ENCODE assay signal across 8 cellular contexts in the genomic region with DNA sequence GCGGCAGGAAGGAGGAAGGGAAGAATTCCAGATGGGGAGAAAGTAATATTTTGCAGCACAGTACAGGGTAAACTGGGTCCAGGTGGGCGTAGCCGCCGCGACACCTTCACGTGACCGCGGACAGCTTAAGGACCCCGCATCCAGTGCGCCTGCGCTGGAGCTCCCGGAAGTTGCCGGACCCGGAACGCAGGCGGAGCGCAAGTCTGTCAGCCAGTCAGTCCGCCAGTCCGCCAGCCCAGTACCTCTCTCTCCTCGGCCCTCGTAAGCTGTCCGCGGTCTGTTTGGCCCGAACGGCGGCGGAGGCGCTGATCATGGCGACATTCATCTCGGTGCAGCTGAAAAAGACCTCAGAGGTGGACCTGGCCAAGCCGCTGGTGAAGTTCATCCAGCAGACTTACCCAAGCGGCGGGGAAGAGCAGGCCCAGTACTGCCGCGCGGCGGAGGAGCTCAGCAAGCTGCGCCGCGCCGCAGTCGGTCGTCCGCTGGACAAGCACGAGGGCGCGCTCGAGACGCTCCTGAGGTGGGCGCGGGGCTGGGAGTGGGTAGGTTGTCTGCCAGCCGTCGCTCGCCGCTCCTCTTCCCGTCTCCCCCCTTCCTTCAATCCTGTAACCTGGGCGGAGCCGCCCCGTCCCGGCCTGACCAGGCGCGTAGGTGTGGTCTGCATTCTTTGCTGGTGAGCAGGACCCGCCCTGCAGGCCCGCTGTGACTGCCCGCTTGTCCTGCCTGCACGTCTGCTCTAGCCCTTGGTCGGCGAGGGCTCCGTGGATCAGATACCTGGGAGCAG. TPM values are rescaled to one million over a fixed set of nuclear protein-coding genes. Genes with fewer than 3 reads are reported as not detected.
DNase-seq lines count a peak whose midpoint lies in the region; ATAC-seq lines count a peak whose summit lies in the region.

A gene with protein sequence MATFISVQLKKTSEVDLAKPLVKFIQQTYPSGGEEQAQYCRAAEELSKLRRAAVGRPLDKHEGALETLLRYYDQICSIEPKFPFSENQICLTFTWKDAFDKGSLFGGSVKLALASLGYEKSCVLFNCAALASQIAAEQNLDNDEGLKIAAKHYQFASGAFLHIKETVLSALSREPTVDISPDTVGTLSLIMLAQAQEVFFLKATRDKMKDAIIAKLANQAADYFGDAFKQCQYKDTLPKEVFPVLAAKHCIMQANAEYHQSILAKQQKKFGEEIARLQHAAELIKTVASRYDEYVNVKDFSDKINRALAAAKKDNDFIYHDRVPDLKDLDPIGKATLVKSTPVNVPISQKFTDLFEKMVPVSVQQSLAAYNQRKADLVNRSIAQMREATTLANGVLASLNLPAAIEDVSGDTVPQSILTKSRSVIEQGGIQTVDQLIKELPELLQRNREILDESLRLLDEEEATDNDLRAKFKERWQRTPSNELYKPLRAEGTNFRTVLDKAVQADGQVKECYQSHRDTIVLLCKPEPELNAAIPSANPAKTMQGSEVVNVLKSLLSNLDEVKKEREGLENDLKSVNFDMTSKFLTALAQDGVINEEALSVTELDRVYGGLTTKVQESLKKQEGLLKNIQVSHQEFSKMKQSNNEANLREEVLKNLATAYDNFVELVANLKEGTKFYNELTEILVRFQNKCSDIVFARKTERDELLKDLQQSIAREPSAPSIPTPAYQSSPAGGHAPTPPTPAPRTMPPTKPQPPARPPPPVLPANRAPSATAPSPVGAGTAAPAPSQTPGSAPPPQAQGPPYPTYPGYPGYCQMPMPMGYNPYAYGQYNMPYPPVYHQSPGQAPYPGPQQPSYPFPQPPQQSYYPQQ (plus strand): TSS at position 213 of the 784 bp plus-strand sequence. CDS start 99 bp downstream, at position 312.

- peaks cover 9% of the 10 kb centered on the region for H3K36me3 ChIP-seq in HUES64 (ENCODE audit: insufficient read depth, low read length)

- H3K4me1 ChIP-seq in HUES64 (ENCODE audit: insufficient read depth, low read length): peaks cover 14% of the 10 kb centered on the region

- WGBS in HUES64: under 1% methylated on average over 69 of the region's 69 CpGs

- peak within 1 kb of the TSS; percentile 74 for H3K9ac ChIP-seq in HUES64 (ENCODE audit: low read depth, low read length)

- H3K27me3 ChIP-seq in HUES64 (ENCODE audit: insufficient read depth, low read length): no peaks in the 10 kb centered on the region

- peak; percentile 84 for ATAC-seq in GM21447 (IDR thresholded peaks at IDR 0.05; ENCODE audit: unreplicated experiment)

- DNase-seq in DMS114 treated with DMSO at 0.1 percent for 48 hours (lab: John Stamatoyannopoulos, UW; ENCODE audit: unreplicated experiment) (peak; percentile 86), OCI-M1 (lab: John Stamatoyannopoulos, UW) (peak; percentile 93), activated T-cell treated with anti-CD3 and anti-CD28 coated beads for 4 hours (peak; percentile 81), epithelial cell of prostate (ENCODE audit: low read depth, low spot score) (peak; percentile 87), mucosa of gallbladder (ENCODE audit: low spot score) (peak; percentile 93)
- peak; percentile 70 to 75 for DNase-seq in stimulated activated CD8-positive, alpha-beta memory T cell treated with anti-CD3 and anti-CD28 coated beads, Interleukin-4, amount 100 ng/mL, for 4 hours (ENCODE audit: low read depth in 2 of 2, low spot score in 1 of 2)

- H3K4me3 ChIP-seq in HUES64 (ENCODE audit: low read length): peak within 1 kb of the TSS; percentile 88

- peaks cover 10% of the 10 kb centered on the region; the same call in 1 of the 2 replicates for H3K9me3 ChIP-seq in HUES64 (ENCODE audit: insufficient read depth, low read depth, low read length)

- H3K27ac ChIP-seq in HUES64 (ENCODE audit: low read depth, low read length): peak within 1 kb of the TSS; percentile 89
- peak within 1 kb of the TSS; percentile 99 for H3K27ac ChIP-seq in epithelial cell of prostate

RNA-seq across cellular contexts. Expression of the gene that starts here (rescaled TPM):
- polyA plus RNA-seq in HUES64 (2013, experiment 1 of 2): 50.7 TPM
- polyA plus RNA-seq in HUES64 (2013, experiment 2 of 2): 59.7 TPM
- 237 TPM for total RNA-seq in mucosa of gallbladder

Comparison
In these comparisons a context has a peak if more than half of its experiments do, and no peak if none do; other contexts are left out.
1. Peak in every context shown above with its lines: DNase-seq, ATAC-seq, H3K4me3 ChIP-seq and H3K27ac ChIP-seq.